In the genomic region with DNA sequence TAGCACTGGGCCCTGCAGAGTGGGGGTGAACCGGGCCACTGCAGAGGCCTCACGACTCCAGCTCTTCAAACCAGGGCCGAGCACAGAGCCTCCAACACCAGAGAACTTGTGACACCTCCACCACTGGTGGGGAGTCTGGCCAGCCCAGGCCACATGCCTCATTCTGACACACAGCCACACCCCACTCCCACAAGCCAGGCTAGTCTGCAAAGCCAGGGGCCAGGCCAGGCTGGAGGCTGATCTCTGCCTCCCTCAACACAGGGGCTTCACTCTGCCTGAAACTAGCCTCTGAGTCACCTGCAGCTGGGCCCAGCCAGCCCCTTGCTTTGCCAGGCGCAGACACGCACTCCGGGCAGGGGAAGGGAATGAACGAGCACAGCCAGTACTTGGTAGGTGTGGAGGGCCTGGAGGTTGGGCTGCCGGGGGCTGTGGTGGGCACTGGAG, we compare ENCODE assay signal across 23 cellular contexts.
DNase-seq lines count a peak whose midpoint lies in the region; ATAC-seq and TF ChIP-seq lines count a peak whose summit lies in the region.
"Had no signal": no experiment of that assay in that cellular context is flagged by ENCODE, and none has a peak within 500 bp of the region (broad histone marks: within the 10 kb centered on the region; RNA-seq: fewer than 3 reads in every experiment).

No MANE protein-coding gene starts in this region.

- CTCF ChIA-PET in activated CD4-positive, alpha-beta T cell treated with anti-CD3 and anti-CD28 coated beads, Interleukin-2, amount 10 ng/mL, durations not matched to agents 7 days and 5 days (lab: Charles Lee): no interaction called here

- no peak overlapping the region for H3K4me3 Mint-ChIP-seq in activated CD4-positive, alpha-beta T cell treated with anti-CD3 and anti-CD28 coated beads, Interleukin-2, amount 10 ng/mL, durations not matched to agents 7 days and 5 days
- peak overlapping the region; percentile 79 for H3K4me3 Mint-ChIP-seq in natural killer cell
- H3K4me3 Mint-ChIP-seq: activated naive CD8-positive, alpha-beta T cell treated with anti-CD3 and anti-CD28 coated beads, Interleukin-2, amount 10 ng/mL, durations not matched to agents 7 days and 5 days; CD4-positive, CD25-positive, alpha-beta regulatory T cell; stimulated activated naive B cell treated with anti-CD40 and anti-IgM and Interleukin-4, amounts not matched to agents 10 μg/mL and 1 μg/mL and 100 μg/mL, for 72 hours had no signal

- ATAC-seq in esophagus mucosa: peak; percentile 32
- ATAC-seq in natural killer cell: peak; percentile 48 to 71 (median 59)
- ATAC-seq in HG03280 (IDR thresholded peaks at IDR 0.05; ENCODE audit: unreplicated experiment): no peak
- ATAC-seq in GM18511 (IDR thresholded peaks at IDR 0.05; ENCODE audit: unreplicated experiment): no peak
- ATAC-seq: sciatic nerve had no signal

- peaks cover 12% of the 10 kb centered on the region for H3K4me1 Mint-ChIP-seq in activated CD4-positive, alpha-beta T cell treated with anti-CD3 and anti-CD28 coated beads, Interleukin-2, amount 10 ng/mL, durations not matched to agents 7 days and 5 days
- peaks cover 43 to 66% of the 10 kb centered on the region in 2 donors for H3K4me1 Mint-ChIP-seq in natural killer cell

- intact Hi-C loops in natural killer cell (cut with micrococcal nuclease): no loop called here

- no peaks in the 10 kb centered on the region for H3K9me3 Mint-ChIP-seq in activated CD4-positive, alpha-beta T cell treated with anti-CD3 and anti-CD28 coated beads, Interleukin-2, amount 10 ng/mL, durations not matched to agents 7 days and 5 days
- no peaks in the 10 kb centered on the region for H3K9me3 Mint-ChIP-seq in natural killer cell
- H3K9me3 Mint-ChIP-seq: activated naive CD8-positive, alpha-beta T cell treated with anti-CD3 and anti-CD28 coated beads, Interleukin-2, amount 10 ng/mL, durations not matched to agents 7 days and 5 days; CD4-positive, CD25-positive, alpha-beta regulatory T cell; stimulated activated naive B cell treated with anti-CD40 and anti-IgM and Interleukin-4, amounts not matched to agents 10 μg/mL and 1 μg/mL and 100 μg/mL, for 72 hours had no signal

- TF ChIP-seq CTCF in natural killer cell (IDR thresholded peaks at IDR 0.05): no peak

- H3K36me3 Mint-ChIP-seq in activated CD4-positive, alpha-beta T cell treated with anti-CD3 and anti-CD28 coated beads, Interleukin-2, amount 10 ng/mL, durations not matched to agents 7 days and 5 days (ENCODE audit: low read depth): no peaks in the 10 kb centered on the region
- H3K36me3 Mint-ChIP-seq in natural killer cell: no peaks in the 10 kb centered on the region
- H3K36me3 Mint-ChIP-seq: activated naive CD8-positive, alpha-beta T cell treated with anti-CD3 and anti-CD28 coated beads, Interleukin-2, amount 10 ng/mL, durations not matched to agents 7 days and 5 days; CD4-positive, CD25-positive, alpha-beta regulatory T cell; stimulated activated naive B cell treated with anti-CD40 and anti-IgM and Interleukin-4, amounts not matched to agents 10 μg/mL and 1 μg/mL and 100 μg/mL, for 72 hours had no signal

- peaks cover 2% of the 10 kb centered on the region for H3K27me3 Mint-ChIP-seq in activated CD4-positive, alpha-beta T cell treated with anti-CD3 and anti-CD28 coated beads, Interleukin-2, amount 10 ng/mL, durations not matched to agents 7 days and 5 days
- no peaks in the 10 kb centered on the region for H3K27me3 Mint-ChIP-seq in natural killer cell (ENCODE audit: low read depth in 2 of 2)
- H3K27me3 Mint-ChIP-seq: activated naive CD8-positive, alpha-beta T cell treated with anti-CD3 and anti-CD28 coated beads, Interleukin-2, amount 10 ng/mL, durations not matched to agents 7 days and 5 days had no signal

- POLR2A ChIA-PET in activated CD4-positive, alpha-beta T cell treated with anti-CD3 and anti-CD28 coated beads, Interleukin-2, amount 10 ng/mL, durations not matched to agents 7 days and 5 days (lab: Charles Lee): no interaction called here

- H3K27ac Mint-ChIP-seq in activated CD4-positive, alpha-beta T cell treated with anti-CD3 and anti-CD28 coated beads, Interleukin-2, amount 10 ng/mL, durations not matched to agents 7 days and 5 days: peak overlapping the region; percentile 4
- H3K27ac Mint-ChIP-seq in natural killer cell: peak overlapping the region; percentile 81 to 92
- H3K27ac Mint-ChIP-seq: activated naive CD8-positive, alpha-beta T cell treated with anti-CD3 and anti-CD28 coated beads, Interleukin-2, amount 10 ng/mL, durations not matched to agents 7 days and 5 days; progenitor cell of endocrine pancreas; stimulated activated naive B cell treated with anti-CD40 and anti-IgM and Interleukin-4, amounts not matched to agents 10 μg/mL and 1 μg/mL and 100 μg/mL, for 72 hours had no signal

- DNase-seq in activated CD4-positive, alpha-beta T cell treated with anti-CD3 and anti-CD28 coated beads, Interleukin-2, amount 10 ng/mL, durations not matched to agents 7 days and 5 days: no peak
- no peak for DNase-seq in activated CD4-positive, alpha-beta T cell treated with anti-CD3 and anti-CD28 coated beads, Interleukin-2, amount 50 U/mL, for 4 hours
- DNase-seq in natural killer cell: peak; percentile 27
- no peak for DNase-seq in cortex of kidney (lab: John Stamatoyannopoulos, UW)
- DNase-seq in pons (ENCODE audit: low spot score): no peak
- DNase-seq: activated CD4-positive, alpha-beta T cell treated with anti-CD3 and anti-CD28 coated beads, Interleukin-2, amount 50 U/mL, for 48 hours; activated CD4-positive, CD25-positive, alpha-beta regulatory T cell; activated naive CD8-positive, alpha-beta T cell treated with anti-CD3 and anti-CD28 coated beads, Interleukin-2, amount 10 ng/mL, durations not matched to agents 7 days and 5 days; CD4-positive, CD25-positive, alpha-beta regulatory T cell; central memory CD4-positive, alpha-beta T cell; dermis blood vessel endothelial cell; NCI-H1092; NCI-H187 treated with DMSO at 0.1 percent for 48 hours; NCI-H69; SIG-M5; stimulated activated CD4-positive, alpha-beta T cell treated with anti-CD3 and anti-CD28 coated beads, Interleukin-4, amount 100 ng/mL, for 24 hours; stimulated activated naive B cell treated with anti-CD40 and anti-IgM and Interleukin-4, amounts not matched to agents 10 μg/mL and 1 μg/mL and 100 μg/mL, for 72 hours; SW 1271 had no signal

Comparison
In these comparisons a context has a peak if more than half of its experiments do, and no peak if none do; other contexts are left out.
1. ATAC-seq: peak in esophagus mucosa (single experiment) and natural killer cell (3 of 3); none in HG03280 (single experiment) and GM18511 (single experiment).